ENCODE assay signal across 1 cellular context in genomic region chr19:52527134-52527953, GRCh38.
TF ChIP-seq lines count a peak whose summit lies in the region.

Gene ZNF808 (plus strand): TSS chr19:52527668. CDS start chr19:52543285, 15,617 bp downstream.

TF ChIP-seq in HepG2, 621 proteins besides CTCF, POLR2A, EP300 and RAD21 (continued from another document and continues in another):
- TF ChIP-seq, protein P1, sequence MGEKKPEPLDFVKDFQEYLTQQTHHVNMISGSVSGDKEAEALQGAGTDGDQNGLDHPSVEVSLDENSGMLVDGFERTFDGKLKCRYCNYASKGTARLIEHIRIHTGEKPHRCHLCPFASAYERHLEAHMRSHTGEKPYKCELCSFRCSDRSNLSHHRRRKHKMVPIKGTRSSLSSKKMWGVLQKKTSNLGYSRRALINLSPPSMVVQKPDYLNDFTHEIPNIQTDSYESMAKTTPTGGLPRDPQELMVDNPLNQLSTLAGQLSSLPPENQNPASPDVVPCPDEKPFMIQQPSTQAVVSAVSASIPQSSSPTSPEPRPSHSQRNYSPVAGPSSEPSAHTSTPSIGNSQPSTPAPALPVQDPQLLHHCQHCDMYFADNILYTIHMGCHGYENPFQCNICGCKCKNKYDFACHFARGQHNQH (CRISPR knock-in tag; IDR thresholded peaks at IDR 0.05), result no peak
- TF ChIP-seq, protein P2, sequence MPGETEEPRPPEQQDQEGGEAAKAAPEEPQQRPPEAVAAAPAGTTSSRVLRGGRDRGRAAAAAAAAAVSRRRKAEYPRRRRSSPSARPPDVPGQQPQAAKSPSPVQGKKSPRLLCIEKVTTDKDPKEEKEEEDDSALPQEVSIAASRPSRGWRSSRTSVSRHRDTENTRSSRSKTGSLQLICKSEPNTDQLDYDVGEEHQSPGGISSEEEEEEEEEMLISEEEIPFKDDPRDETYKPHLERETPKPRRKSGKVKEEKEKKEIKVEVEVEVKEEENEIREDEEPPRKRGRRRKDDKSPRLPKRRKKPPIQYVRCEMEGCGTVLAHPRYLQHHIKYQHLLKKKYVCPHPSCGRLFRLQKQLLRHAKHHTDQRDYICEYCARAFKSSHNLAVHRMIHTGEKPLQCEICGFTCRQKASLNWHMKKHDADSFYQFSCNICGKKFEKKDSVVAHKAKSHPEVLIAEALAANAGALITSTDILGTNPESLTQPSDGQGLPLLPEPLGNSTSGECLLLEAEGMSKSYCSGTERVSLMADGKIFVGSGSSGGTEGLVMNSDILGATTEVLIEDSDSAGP (CRISPR knock-in tag; IDR thresholded peaks at IDR 0.05; ENCODE audit: borderline replicate concordance), result no peak
- TF ChIP-seq, protein P3, sequence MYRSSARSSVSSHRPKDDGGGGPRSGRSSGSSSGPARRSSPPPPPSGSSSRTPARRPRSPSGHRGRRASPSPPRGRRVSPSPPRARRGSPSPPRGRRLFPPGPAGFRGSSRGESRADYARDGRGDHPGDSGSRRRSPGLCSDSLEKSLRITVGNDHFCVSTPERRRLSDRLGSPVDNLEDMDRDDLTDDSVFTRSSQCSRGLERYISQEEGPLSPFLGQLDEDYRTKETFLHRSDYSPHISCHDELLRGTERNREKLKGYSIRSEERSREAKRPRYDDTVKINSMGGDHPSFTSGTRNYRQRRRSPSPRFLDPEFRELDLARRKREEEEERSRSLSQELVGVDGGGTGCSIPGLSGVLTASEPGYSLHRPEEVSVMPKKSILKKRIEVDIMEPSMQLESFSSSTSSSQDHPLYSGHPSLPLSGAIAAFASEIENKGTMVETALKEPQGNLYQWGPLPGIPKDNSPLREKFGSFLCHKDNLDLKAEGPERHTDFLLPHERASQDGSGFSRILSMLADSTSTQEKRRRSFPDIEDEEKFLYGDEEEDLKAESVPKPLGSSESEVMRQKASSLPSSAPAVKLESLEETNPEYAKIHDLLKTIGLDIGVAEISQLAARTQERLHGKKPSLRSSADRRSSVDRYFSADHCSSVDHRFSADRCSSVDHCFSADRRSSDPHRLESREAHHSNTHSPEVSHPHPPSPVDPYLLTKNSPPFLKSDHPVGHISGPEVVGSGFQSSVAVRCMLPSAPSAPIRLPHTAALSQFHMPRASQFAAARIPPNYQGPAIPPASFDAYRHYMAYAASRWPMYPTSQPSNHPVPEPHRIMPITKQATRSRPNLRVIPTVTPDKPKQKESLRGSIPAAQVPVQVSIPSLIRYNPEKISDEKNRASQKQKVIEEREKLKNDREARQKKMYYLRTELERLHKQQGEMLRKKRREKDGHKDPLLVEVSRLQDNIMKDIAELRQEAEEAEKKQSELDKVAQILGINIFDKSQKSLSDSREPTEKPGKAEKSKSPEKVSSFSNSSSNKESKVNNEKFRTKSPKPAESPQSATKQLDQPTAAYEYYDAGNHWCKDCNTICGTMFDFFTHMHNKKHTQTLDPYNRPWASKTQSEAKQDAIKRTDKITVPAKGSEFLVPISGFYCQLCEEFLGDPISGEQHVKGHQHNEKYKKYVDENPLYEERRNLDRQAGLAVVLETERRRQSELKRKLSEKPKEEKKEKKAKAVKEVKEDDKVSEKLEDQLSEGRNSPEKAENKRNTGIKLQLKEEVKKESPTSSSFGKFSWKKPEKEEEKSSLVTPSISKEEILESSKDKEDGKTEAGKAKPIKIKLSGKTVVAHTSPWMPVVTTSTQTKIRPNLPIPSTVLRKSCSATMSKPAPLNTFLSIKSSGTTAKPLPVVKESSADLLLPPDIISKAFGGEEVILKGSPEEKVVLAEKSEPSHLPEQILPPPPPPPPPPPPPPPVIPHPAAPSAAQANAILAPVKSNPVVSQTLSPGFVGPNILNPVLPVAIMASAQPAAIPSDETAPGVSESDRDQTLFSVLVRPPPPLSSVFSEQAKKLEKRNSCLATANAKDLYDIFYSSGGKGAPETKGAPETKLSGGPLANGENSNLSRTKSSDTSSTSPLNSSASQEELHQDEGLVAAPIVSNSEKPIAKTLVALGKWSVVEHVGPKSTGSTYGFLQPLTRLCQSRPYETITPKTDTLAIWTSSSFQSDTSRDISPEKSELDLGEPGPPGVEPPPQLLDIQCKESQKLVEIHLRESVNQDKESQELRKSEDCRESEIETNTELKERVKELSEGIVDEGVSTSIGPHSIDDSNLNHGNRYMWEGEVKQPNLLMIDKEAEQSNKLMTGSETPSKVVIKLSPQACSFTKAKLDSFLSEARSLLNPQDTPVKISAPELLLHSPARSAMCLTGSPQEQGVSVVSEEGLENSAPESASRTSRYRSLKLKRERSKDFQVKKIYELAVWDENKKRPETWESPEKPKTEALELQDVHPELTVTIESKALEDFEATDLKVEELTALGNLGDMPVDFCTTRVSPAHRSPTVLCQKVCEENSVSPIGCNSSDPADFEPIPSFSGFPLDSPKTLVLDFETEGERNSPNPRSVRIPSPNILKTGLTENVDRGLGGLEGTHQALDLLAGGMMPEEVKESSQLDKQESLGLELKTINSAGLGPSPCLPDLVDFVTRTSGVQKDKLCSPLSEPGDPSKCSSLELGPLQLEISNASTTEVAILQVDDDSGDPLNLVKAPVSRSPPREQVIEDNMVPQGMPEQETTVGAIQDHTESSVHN (CRISPR knock-in tag; IDR thresholded peaks at IDR 0.05), result no peak
- TF ChIP-seq NFIC (IDR thresholded peaks at IDR 0.05; ENCODE audit: low read length), result no peak
- TF ChIP-seq ZBTB3 (CRISPR knock-in tag; IDR thresholded peaks at IDR 0.05; ENCODE audit: borderline replicate concordance, low read depth), result no peak
- no peak for TF ChIP-seq AGO1 (IDR thresholded peaks at IDR 0.05; ENCODE audit: low read depth, low read length, poor library complexity, severe bottlenecking)
- TF ChIP-seq EEA1 (CRISPR knock-in tag; IDR thresholded peaks at IDR 0.05; ENCODE audit: borderline replicate concordance), result no peak
- no peak for TF ChIP-seq XBP1 (CRISPR knock-in tag; IDR thresholded peaks at IDR 0.05)
- TF ChIP-seq, protein P4, sequence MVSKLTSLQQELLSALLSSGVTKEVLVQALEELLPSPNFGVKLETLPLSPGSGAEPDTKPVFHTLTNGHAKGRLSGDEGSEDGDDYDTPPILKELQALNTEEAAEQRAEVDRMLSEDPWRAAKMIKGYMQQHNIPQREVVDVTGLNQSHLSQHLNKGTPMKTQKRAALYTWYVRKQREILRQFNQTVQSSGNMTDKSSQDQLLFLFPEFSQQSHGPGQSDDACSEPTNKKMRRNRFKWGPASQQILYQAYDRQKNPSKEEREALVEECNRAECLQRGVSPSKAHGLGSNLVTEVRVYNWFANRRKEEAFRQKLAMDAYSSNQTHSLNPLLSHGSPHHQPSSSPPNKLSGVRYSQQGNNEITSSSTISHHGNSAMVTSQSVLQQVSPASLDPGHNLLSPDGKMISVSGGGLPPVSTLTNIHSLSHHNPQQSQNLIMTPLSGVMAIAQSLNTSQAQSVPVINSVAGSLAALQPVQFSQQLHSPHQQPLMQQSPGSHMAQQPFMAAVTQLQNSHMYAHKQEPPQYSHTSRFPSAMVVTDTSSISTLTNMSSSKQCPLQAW (CRISPR knock-in tag; IDR thresholded peaks at IDR 0.05), result 0 out of 2 replicates have a peak, but pooled peaks have one; percentile 42
- no peak for TF ChIP-seq RARG (CRISPR knock-in tag; IDR thresholded peaks at IDR 0.05; ENCODE audit: low read depth)
- TF ChIP-seq ZNF850 (CRISPR knock-in tag; conservative IDR thresholded peaks at IDR 0.05), result no peak
- TF ChIP-seq SMARCE1 (IDR thresholded peaks at IDR 0.05; ENCODE audit: borderline replicate concordance), result no peak
- no peak for TF ChIP-seq ARHGAP35 (CRISPR knock-in tag; IDR thresholded peaks at IDR 0.05; ENCODE audit: borderline replicate concordance)
- TF ChIP-seq ZNF101 (CRISPR knock-in tag; IDR thresholded peaks at IDR 0.05; ENCODE audit: borderline replicate concordance, low read depth), result no peak
- TF ChIP-seq GLMP (CRISPR knock-in tag; IDR thresholded peaks at IDR 0.05; ENCODE audit: borderline replicate concordance), result no peak
- no peak for TF ChIP-seq PRPF4 (IDR thresholded peaks at IDR 0.05; ENCODE audit: low read depth, low read length, poor library complexity, severe bottlenecking)
- TF ChIP-seq GABPA (IDR thresholded peaks at IDR 0.05; ENCODE audit: low read depth, low read length), result peak; percentile 72
- TF ChIP-seq GABPA (CRISPR knock-in tag; IDR thresholded peaks at IDR 0.05; ENCODE audit: low read depth), result peak; percentile 87
- no peak for TF ChIP-seq ZFP1 (CRISPR knock-in tag; IDR thresholded peaks at IDR 0.05)
- TF ChIP-seq ZFYVE20 (CRISPR knock-in tag; IDR thresholded peaks at IDR 0.05; ENCODE audit: borderline replicate concordance, low read depth), result no peak
- TF ChIP-seq, protein P5, sequence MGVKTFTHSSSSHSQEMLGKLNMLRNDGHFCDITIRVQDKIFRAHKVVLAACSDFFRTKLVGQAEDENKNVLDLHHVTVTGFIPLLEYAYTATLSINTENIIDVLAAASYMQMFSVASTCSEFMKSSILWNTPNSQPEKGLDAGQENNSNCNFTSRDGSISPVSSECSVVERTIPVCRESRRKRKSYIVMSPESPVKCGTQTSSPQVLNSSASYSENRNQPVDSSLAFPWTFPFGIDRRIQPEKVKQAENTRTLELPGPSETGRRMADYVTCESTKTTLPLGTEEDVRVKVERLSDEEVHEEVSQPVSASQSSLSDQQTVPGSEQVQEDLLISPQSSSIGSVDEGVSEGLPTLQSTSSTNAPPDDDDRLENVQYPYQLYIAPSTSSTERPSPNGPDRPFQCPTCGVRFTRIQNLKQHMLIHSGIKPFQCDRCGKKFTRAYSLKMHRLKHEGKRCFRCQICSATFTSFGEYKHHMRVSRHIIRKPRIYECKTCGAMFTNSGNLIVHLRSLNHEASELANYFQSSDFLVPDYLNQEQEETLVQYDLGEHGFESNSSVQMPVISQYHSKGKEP (CRISPR knock-in tag; IDR thresholded peaks at IDR 0.05), result no peak
- 0 out of 2 replicates have a peak, but pooled peaks have one; percentile 49 for TF ChIP-seq BRD4 (CRISPR knock-in tag; IDR thresholded peaks at IDR 0.05)
- TF ChIP-seq MIXL1 (CRISPR knock-in tag; IDR thresholded peaks at IDR 0.05), result no peak
- TF ChIP-seq JUN (CRISPR knock-in tag; IDR thresholded peaks at IDR 0.05), result 0 out of 2 replicates have a peak, but pooled peaks have one; percentile 38
- no peak for TF ChIP-seq ZNF841 (CRISPR knock-in tag; IDR thresholded peaks at IDR 0.05; ENCODE audit: borderline replicate concordance)
- peak; percentile 70 for TF ChIP-seq THAP11 (CRISPR knock-in tag; IDR thresholded peaks at IDR 0.05)
- no peak for TF ChIP-seq SNAI1 (CRISPR knock-in tag; IDR thresholded peaks at IDR 0.05; ENCODE audit: borderline replicate concordance)
- TF ChIP-seq, protein P6, sequence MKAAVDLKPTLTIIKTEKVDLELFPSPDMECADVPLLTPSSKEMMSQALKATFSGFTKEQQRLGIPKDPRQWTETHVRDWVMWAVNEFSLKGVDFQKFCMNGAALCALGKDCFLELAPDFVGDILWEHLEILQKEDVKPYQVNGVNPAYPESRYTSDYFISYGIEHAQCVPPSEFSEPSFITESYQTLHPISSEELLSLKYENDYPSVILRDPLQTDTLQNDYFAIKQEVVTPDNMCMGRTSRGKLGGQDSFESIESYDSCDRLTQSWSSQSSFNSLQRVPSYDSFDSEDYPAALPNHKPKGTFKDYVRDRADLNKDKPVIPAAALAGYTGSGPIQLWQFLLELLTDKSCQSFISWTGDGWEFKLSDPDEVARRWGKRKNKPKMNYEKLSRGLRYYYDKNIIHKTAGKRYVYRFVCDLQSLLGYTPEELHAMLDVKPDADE (CRISPR knock-in tag; IDR thresholded peaks at IDR 0.05), result no peak
- TF ChIP-seq TBX3 (IDR thresholded peaks at IDR 0.05; ENCODE audit: borderline replicate concordance), result no peak
- peak; percentile 3 for TF ChIP-seq HNRNPLL (IDR thresholded peaks at IDR 0.05; ENCODE audit: low read depth, low read length, poor library complexity, severe bottlenecking)
- TF ChIP-seq SRSF1 (optimal IDR thresholded peaks at IDR 0.05; ENCODE audit: low read depth, low read length), result no peak
- peak; percentile 90; the same call in 1 of the 2 replicates for TF ChIP-seq ZNF264 (CRISPR knock-in tag; IDR thresholded peaks at IDR 0.05)
- no peak for TF ChIP-seq ZNF569 (CRISPR knock-in tag; IDR thresholded peaks at IDR 0.05; ENCODE audit: borderline replicate concordance)
- TF ChIP-seq GLI4 (CRISPR knock-in tag; IDR thresholded peaks at IDR 0.05; ENCODE audit: borderline replicate concordance), result peak; percentile 36; the same call in 1 of the 2 replicates
- TF ChIP-seq ZSCAN12 (CRISPR knock-in tag; IDR thresholded peaks at IDR 0.05), result no peak
- no peak for TF ChIP-seq ZNF274 (CRISPR knock-in tag; IDR thresholded peaks at IDR 0.05)
- no peak for TF ChIP-seq NCOA5 (CRISPR knock-in tag; IDR thresholded peaks at IDR 0.05)
- no peak for TF ChIP-seq ZBTB37 (CRISPR knock-in tag; IDR thresholded peaks at IDR 0.05)
- no peak for TF ChIP-seq FOXK2 (IDR thresholded peaks at IDR 0.05)
- no peak for TF ChIP-seq MTA3 (CRISPR knock-in tag; IDR thresholded peaks at IDR 0.05)
- TF ChIP-seq ZFY (CRISPR knock-in tag; IDR thresholded peaks at IDR 0.05), result peak; percentile 60
- no peak for TF ChIP-seq TEAD3 (CRISPR knock-in tag; optimal IDR thresholded peaks at IDR 0.05; ENCODE audit: borderline replicate concordance)
- no peak for TF ChIP-seq U2AF2 (IDR thresholded peaks at IDR 0.05; ENCODE audit: low read depth, low read length)
- TF ChIP-seq ZNF224 (CRISPR knock-in tag; IDR thresholded peaks at IDR 0.05), result no peak
- TF ChIP-seq TCF12 (IDR thresholded peaks at IDR 0.05), result no peak
- TF ChIP-seq TCF12 (CRISPR knock-in tag; IDR thresholded peaks at IDR 0.05), result no peak
- TF ChIP-seq HNRNPH1 (optimal IDR thresholded peaks at IDR 0.05; ENCODE audit: low read depth, low read length), result no peak
- peak; percentile 31; the same call in 1 of the 2 replicates for TF ChIP-seq YEATS4 (CRISPR knock-in tag; IDR thresholded peaks at IDR 0.05; ENCODE audit: borderline replicate concordance)
- TF ChIP-seq TOPORS (CRISPR knock-in tag; IDR thresholded peaks at IDR 0.05), result no peak
- TF ChIP-seq NFE2L2 (IDR thresholded peaks at IDR 0.05; ENCODE audit: low read length), result no peak
- TF ChIP-seq ZFP82 (CRISPR knock-in tag; IDR thresholded peaks at IDR 0.05; ENCODE audit: borderline replicate concordance), result no peak
